ENCODE assay signal across 16 cellular contexts in the genomic region with DNA sequence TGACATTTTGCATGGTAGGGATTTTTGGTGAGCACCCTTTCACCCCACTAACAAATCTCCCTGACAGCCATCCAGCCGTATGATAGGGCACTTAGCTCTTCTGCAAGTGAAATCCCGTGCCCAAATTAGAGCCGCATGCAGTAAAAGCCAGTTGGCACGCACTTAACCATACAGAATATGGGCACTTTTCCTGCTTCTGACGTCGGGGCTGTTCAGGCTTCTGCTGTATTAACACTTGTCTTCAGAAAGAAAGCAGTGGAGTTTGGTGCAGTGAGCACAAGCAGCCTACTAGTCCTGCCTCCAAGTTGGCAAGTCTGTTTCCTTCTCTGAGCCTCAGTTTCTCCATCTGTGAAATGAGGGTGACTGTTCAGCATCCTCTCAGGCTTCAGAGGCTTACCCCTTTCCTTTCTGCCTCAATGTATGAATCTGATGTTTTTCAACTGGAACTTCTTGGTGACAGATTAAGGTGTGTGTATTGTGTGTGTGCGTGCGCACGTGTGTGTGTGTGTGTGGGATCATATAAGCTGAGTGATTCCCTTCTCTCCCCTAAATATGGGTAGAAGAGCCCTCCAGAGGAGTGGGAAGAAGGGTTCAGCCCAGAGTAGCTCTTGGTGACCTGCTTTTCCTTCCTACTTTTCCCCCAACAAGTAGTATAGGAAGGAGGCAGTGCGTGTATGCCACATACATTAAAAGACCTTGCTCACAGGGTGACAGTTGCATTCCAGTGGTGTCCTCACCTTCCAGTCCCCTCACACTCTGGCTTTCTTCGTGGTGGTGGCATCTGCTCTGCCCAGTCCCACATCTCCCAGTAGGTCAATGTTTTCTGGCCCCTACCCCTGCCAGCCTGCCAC. TPM values are rescaled to one million over a fixed set of nuclear protein-coding genes. Genes with fewer than 3 reads are reported as not detected.
DNase-seq lines count a peak whose midpoint lies in the region; ATAC-seq, FAIRE-seq and TF ChIP-seq lines count a peak whose summit lies in the region.
"Had no signal": no experiment of that assay in that cellular context is flagged by ENCODE, and none has a peak within 500 bp of the region (broad histone marks: within the 10 kb centered on the region; RNA-seq: fewer than 3 reads in every experiment).

No MANE protein-coding gene starts in this region.

- H3K4ac ChIP-seq in H9 (ENCODE audit: low read depth, low read length) = no peak overlapping the region

- H2BK120ac ChIP-seq in H9 (ENCODE audit: low read depth, low read length, poor library complexity, severe bottlenecking) = no peak overlapping the region

- H4K20me1 ChIP-seq in H9 (ENCODE audit: control insufficient read depth, insufficient read depth, insufficient read length) = peaks cover 2% of the 10 kb centered on the region
- H4K20me1 ChIP-seq in hepatocyte (ENCODE audit: insufficient read depth, poor library complexity, severe bottlenecking) = peaks cover 12% of the 10 kb centered on the region

- no peak for TF ChIP-seq EP300 in A549 (IDR thresholded peaks at IDR 0.05)

- H3T11ph ChIP-seq in H9 (ENCODE audit: low read length) = no peak overlapping the region

- no peak overlapping the region for H3K18ac ChIP-seq in H9 (ENCODE audit: insufficient read length, low read depth, low read length)

- peak overlapping the region; percentile 34 to 87 (median 86); a peak in 4 of 7 replicates for H3K27ac Mint-ChIP-seq in H9
- H3K27ac Mint-ChIP-seq: activated naive CD4-positive, alpha-beta T cell treated with anti-CD3 and anti-CD28 coated beads, Interleukin-2, amount 50 U/mL, for 24 hours had no signal

- peak overlapping the region in 1 of 2 experiments; percentile 3; a peak in 2 of 5 replicates for H3K4me3 Mint-ChIP-seq in H9
- H3K4me3 Mint-ChIP-seq: activated naive CD4-positive, alpha-beta T cell treated with anti-CD3 and anti-CD28 coated beads, Interleukin-2, amount 50 U/mL, for 24 hours had no signal

- H3K23me2 ChIP-seq in H9 (ENCODE audit: insufficient read length, low read depth, low read length, poor library complexity, severe bottlenecking) = peaks cover 12% of the 10 kb centered on the region

- H3K79me2 ChIP-seq in H9 (ENCODE audit: insufficient read depth, low read length) (peaks cover 49% of the 10 kb centered on the region; the same call in 1 of the 2 replicates), hepatocyte (peaks cover 99% of the 10 kb centered on the region)

- WGBS in A549 (ENCODE audit: missing lambda C conversion rate) = 32% methylated on average over 11 of the region's 11 CpGs
- WGBS in H9 (ENCODE audit: extremely low coverage, insufficient read length, low lambda C conversion rate) = no CpG with 5 or more reads among the region's 11 CpGs
- 75% methylated on average over 11 of the region's 11 CpGs for WGBS in hepatocyte (ENCODE audit: low lambda C conversion rate, missing lambda C conversion rate)

- H4K8ac ChIP-seq in H9 (replicated peaks; ENCODE audit: insufficient read length, low read depth, low read length) = no peak overlapping the region

- no peak overlapping the region for H3K14ac ChIP-seq in H9 (ENCODE audit: insufficient read depth, low read length)

- H4K91ac ChIP-seq in H9 (ENCODE audit: insufficient read length, low read depth, low read length) = no peak overlapping the region

- H2AFZ ChIP-seq in H9 (ENCODE audit: low read length) (no peak overlapping the region), hepatocyte (no peak overlapping the region)

- no peak overlapping the region for H2BK20ac ChIP-seq in H9 (ENCODE audit: low read depth, low read length, poor library complexity, severe bottlenecking)

- no peaks in the 10 kb centered on the region for H3K9me2 ChIP-seq in hepatocyte (replicated peaks; ENCODE audit: insufficient read depth)

- peaks cover 28 to 49% (median 36%) of the 10 kb centered on the region in 3 experiments; a peak in 6 of 7 replicates for H3K36me3 Mint-ChIP-seq in H9 (ENCODE audit: insufficient read depth in 1 of 3, low read depth in 3 of 3)
- H3K36me3 Mint-ChIP-seq: activated naive CD4-positive, alpha-beta T cell treated with anti-CD3 and anti-CD28 coated beads, Interleukin-2, amount 50 U/mL, for 24 hours had no signal

- no peak overlapping the region for H2AK5ac ChIP-seq in H9 (ENCODE audit: insufficient read length, low read length)

- FAIRE-seq in A549 (lab: Jason Lieb, UNC) = no peak

- in situ Hi-C loops in brain microvascular endothelial cell (cut with HindIII; ENCODE audit: low pct_ligation_motif_present, low sequenced_read_pairs) = no loop called here

- TF ChIP-seq CTCF in A549 (IDR thresholded peaks at IDR 0.05) = no peak
- no peak for TF ChIP-seq CTCF in H9 (conservative IDR thresholded peaks at IDR 0.05)
- TF ChIP-seq CTCF in hepatocyte (IDR thresholded peaks at IDR 0.05; ENCODE audit: poor library complexity) = no peak
- no peak for TF ChIP-seq CTCF in brain microvascular endothelial cell (IDR thresholded peaks at IDR 0.05; ENCODE audit: low read depth, low read length, missing control alignments)

- H3K4me2 ChIP-seq in A549 (peak overlapping the region; percentile 74), H9 (ENCODE audit: insufficient read depth, insufficient read length, low read length) (no peak overlapping the region), hepatocyte (peak overlapping the region; percentile 51)

- no peak overlapping the region for H4K5ac ChIP-seq in H9 (ENCODE audit: insufficient read length, low read depth, low read length)

- no peaks in the 10 kb centered on the region for H3K9me3 Mint-ChIP-seq in H9
- H3K9me3 Mint-ChIP-seq: activated naive CD4-positive, alpha-beta T cell treated with anti-CD3 and anti-CD28 coated beads, Interleukin-2, amount 50 U/mL, for 24 hours had no signal

- ATAC-seq in A549 = peak; percentile 55 to 58
- ATAC-seq in SK-N-SH treated with all-trans-retinoic acid at 6 μM for 48 hours = peak; percentile 2; the same call in 2 of the 3 replicates
- ATAC-seq in GM18517 (IDR thresholded peaks at IDR 0.05; ENCODE audit: unreplicated experiment) = no peak
- ATAC-seq: activated CD4-positive, CD25-positive, alpha-beta regulatory T cell treated with anti-CD3 and anti-CD28 coated beads, Interleukin-2, amount 50 U/mL, for 24 hours had no signal

- peak; percentile 54 to 61 for DNase-seq in A549 (ENCODE audit: low read depth in 1 of 2, low spot score in 1 of 2)
- DNase-seq in H9 = peak; percentile 23
- no peak for DNase-seq in hepatocyte (ENCODE audit: low spot score)
- DNase-seq in T-helper 2 cell = no peak
- DNase-seq in brain microvascular endothelial cell = no peak
- DNase-seq in activated gamma-delta T cell treated with Interleukin-2 at 50 U/mL for 16 hours = no peak
- DNase-seq: AML-193, NCI-H82 had no signal

- peaks cover 100% of the 10 kb centered on the region for H3K4me1 ChIP-seq in A549
- H3K4me1 ChIP-seq in H9 (ENCODE audit: insufficient read depth, low read length) = peaks cover 32% of the 10 kb centered on the region
- peaks cover 86% of the 10 kb centered on the region for H3K4me1 ChIP-seq in hepatocyte (ENCODE audit: insufficient read depth)

- H3K9me3 ChIP-seq in A549 (no peaks in the 10 kb centered on the region), H9 (ENCODE audit: control insufficient read depth, low read depth, low read length) (no peaks in the 10 kb centered on the region), hepatocyte (ENCODE audit: low read depth) (no peaks in the 10 kb centered on the region)
- H3K9me3 ChIP-seq: stomach had no signal

- 0 out of 3 replicates have a peak overlapping the region, but pooled peaks have one; percentile 16 for H3K4me3 ChIP-seq in A549
- H3K4me3 ChIP-seq in hepatocyte = no peak overlapping the region
- H3K4me3 ChIP-seq in brain microvascular endothelial cell (ENCODE audit: low read depth, low read length) = no peak overlapping the region
- H3K4me3 ChIP-seq: stomach had no signal

- CTCF ChIA-PET in A549 (lab: Yijun Ruan, JAX) = interaction anchor here (0.7 to 30.3 kb wide), 11 partner anchors 11 to 211 kb away, joined by 3 to 639 read pairs (median 8); a partner anchor contains a TSS

- no peak overlapping the region for H2BK12ac ChIP-seq in H9 (ENCODE audit: insufficient read length, low read depth, low read length)

- POLR2A ChIA-PET in A549 (lab: Yijun Ruan, JAX) = interaction anchor here (0.9 to 3.1 kb wide), 7 partner anchors 10 to 123 kb away, joined by 3 to 34 read pairs (median 5); a partner anchor contains a TSS

- H3K79me1 ChIP-seq in H9 (ENCODE audit: insufficient read depth, low read depth, low read length, poor library complexity, severe bottlenecking) = peaks cover 8% of the 10 kb centered on the region

- no peak overlapping the region for H3K23ac ChIP-seq in H9 (ENCODE audit: insufficient read length, low read depth, low read length)

- H3K27me3 ChIP-seq in H9 (ENCODE audit: insufficient read depth, low read length) = no peaks in the 10 kb centered on the region
- H3K27me3 ChIP-seq in hepatocyte = no peaks in the 10 kb centered on the region
- no peaks in the 10 kb centered on the region for H3K27me3 ChIP-seq in brain microvascular endothelial cell (replicated peaks)

- H2BK15ac ChIP-seq in H9 (ENCODE audit: low read depth, low read length) = no peak overlapping the region

- H3K27ac ChIP-seq in A549 (peak overlapping the region; percentile 54 to 77), H9 (ENCODE audit: insufficient read length, low read depth, low read length) (no peak overlapping the region), hepatocyte (peak overlapping the region; percentile 100), brain microvascular endothelial cell (no peak overlapping the region)
- H3K27ac ChIP-seq: stomach had no signal

- TF ChIP-seq RAD21 in A549 (conservative IDR thresholded peaks at IDR 0.05 in 1 of 2, IDR thresholded peaks at IDR 0.05 in 1 of 2) = no peak

- H3K36me3 ChIP-seq in hepatocyte (replicated peaks; ENCODE audit: insufficient read depth, low read depth) (no peaks in the 10 kb centered on the region), brain microvascular endothelial cell (replicated peaks) (peaks cover 10% of the 10 kb centered on the region)
- H3K36me3 ChIP-seq: stomach had no signal

- no peaks in the 10 kb centered on the region for H3K27me3 Mint-ChIP-seq in H9 (ENCODE audit: low read depth)

- no peak overlapping the region for H3K9ac ChIP-seq in H9 (ENCODE audit: extremely low read depth, insufficient read length, low read length)

- peaks cover 67 to 76% of the 10 kb centered on the region in 2 experiments for H3K4me1 Mint-ChIP-seq in H9
- H3K4me1 Mint-ChIP-seq: activated naive CD4-positive, alpha-beta T cell treated with anti-CD3 and anti-CD28 coated beads, Interleukin-2, amount 50 U/mL, for 24 hours had no signal

- no peak overlapping the region for H2BK5ac ChIP-seq in H9 (ENCODE audit: insufficient read length, low read length)

- H3K56ac ChIP-seq in H9 (ENCODE audit: insufficient read length, low read depth, low read length) = no peak overlapping the region

- TF ChIP-seq POLR2A in A549 (IDR thresholded peaks at IDR 0.05; ENCODE audit: low read length) = no peak

RNA-seq across cellular contexts. Expression of a gene that starts 19.0 kb away (rescaled TPM):
- 26.2 and 30.1 TPM in 2 replicates for polyA plus RNA-seq in A549 (2011; rRNA removed)
- 31.0 and 37.6 TPM in 2 replicates for polyA plus RNA-seq in A549 (2012; cell fraction: cytosol; rRNA removed)
- polyA plus RNA-seq in A549 (2012; cell fraction: nucleus; rRNA removed) = 47.7 and 67.8 TPM in 2 replicates
- polyA plus RNA-seq in A549 (2017; fragmentation: RNase III; extraction: RNeasy Plus Mini Kit Qiagen cat#74134 plus additional on column Dnase treatment) = 38.0 to 42.3 TPM (median 40.3 TPM) in 3 replicates
- 56.3 and 83.5 TPM in 2 replicates for polyA minus RNA-seq in A549 (2011; rRNA and poly(A)+ RNA removed)
- 432 and 434 TPM in 2 replicates for total RNA-seq in H9 (2021)
- 42.9 and 50.0 TPM in 2 replicates for total RNA-seq in hepatocyte
- 37.0 and 40.7 TPM in 2 replicates for polyA plus RNA-seq in hepatocyte

RNA-seq across cellular contexts. Expression of a gene that starts 47.8 kb away (rescaled TPM):
- polyA plus RNA-seq in A549 (2011; rRNA removed) = 6.1 and 6.3 TPM in 2 replicates
- polyA plus RNA-seq in A549 (2012; cell fraction: cytosol; rRNA removed) = 2.6 TPM in 2 replicates
- polyA plus RNA-seq in A549 (2012; cell fraction: nucleus; rRNA removed) = 0.31 and 0.61 TPM in 2 replicates
- polyA plus RNA-seq in A549 (2017; fragmentation: RNase III; extraction: RNeasy Plus Mini Kit Qiagen cat#74134 plus additional on column Dnase treatment) = 3.5 to 5.2 TPM (median 5.2 TPM) in 3 replicates
- polyA minus RNA-seq in A549 (2011; rRNA and poly(A)+ RNA removed) = 3.6 and 6.1 TPM in 2 replicates
- total RNA-seq in H9 (2021) = not detected in 2 replicates
- total RNA-seq in hepatocyte = not detected in 2 replicates
- polyA plus RNA-seq in hepatocyte = 2.3 TPM in 2 replicates
- total RNA-seq: left colon; M059J; stomach; T-helper 2 cell treated with Interferon-gamma antibody and Interleukin-4, amounts not matched to agents 100 ng/mL and 5 ng/mL, for 36 hours had no signal

Comparison
In these comparisons a context has a peak if more than half of its experiments do, and no peak if none do; other contexts are left out.
1. DNase-seq: peak in A549 (2 of 2) and H9 (single experiment); none in hepatocyte (single experiment), T-helper 2 cell (0 of 5), brain microvascular endothelial cell (single experiment) and activated gamma-delta T cell treated with Interleukin-2 at 50 U/mL for 16 hours (single experiment).
2. H3K27ac ChIP-seq: peak in A549 (2 of 2) and hepatocyte (single experiment); none in H9 (single experiment) and brain microvascular endothelial cell (single experiment).